ENCODE assay signal across 21 cellular contexts in the genomic region with DNA sequence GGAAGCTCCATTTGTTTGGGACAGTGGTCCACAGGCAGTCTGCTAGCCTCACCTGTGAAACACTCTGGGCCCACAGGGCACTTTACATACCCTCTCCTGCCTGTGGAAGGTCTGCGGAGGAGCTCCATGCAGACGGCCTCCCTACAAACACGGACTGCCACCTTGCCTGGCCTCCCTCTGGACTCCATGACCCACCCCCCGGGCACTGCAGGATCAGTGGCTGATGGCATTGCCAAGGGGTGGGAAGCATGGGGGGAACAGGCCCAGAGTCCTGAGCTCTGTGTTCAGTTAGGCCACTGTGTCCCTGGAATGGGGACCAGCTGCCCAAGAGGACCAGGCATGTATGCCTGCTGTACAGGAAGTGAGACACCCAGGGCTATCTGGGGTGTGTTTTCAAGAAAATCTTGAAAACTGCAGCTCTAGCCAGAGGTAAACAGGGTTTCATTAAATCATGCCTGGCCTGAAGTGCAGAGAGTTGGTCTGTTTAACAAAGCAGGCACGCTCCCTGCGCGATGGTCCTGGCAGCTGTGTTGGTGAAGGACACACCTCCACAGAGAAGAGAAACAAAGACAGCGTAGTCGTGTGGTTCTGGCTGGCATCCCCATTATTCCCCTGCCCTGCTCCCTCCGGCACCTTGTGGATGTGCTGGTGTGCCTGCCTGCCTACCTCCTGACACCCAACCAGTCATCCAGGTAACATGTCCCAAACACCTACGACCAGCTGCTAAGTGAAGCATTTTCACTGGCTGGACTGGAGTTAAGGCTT.
"Had no signal": no experiment of that assay in that cellular context is flagged by ENCODE, and none has a peak within 500 bp of the region (broad histone marks: within the 10 kb centered on the region; RNA-seq: fewer than 3 reads in every experiment).

No MANE protein-coding gene starts in this region.

- H3K27ac ChIP-seq: ascending aorta, gastrocnemius medialis, left lung, prostate gland, thyroid gland had no signal

- H3K27ac Mint-ChIP-seq: activated CD4-positive, alpha-beta memory T cell treated with anti-CD3 and anti-CD28 coated beads for 36 hours; T-helper 2 cell treated with Interferon-gamma antibody and Interleukin-4, amounts not matched to agents 5 μg/mL and 100 μg/mL, for 36 hours; WTC11 had no signal

- H3K9me3 ChIP-seq: ascending aorta, gastrocnemius medialis, left lung, prostate gland, thyroid gland had no signal

- H3K36me3 Mint-ChIP-seq: activated CD4-positive, alpha-beta memory T cell treated with anti-CD3 and anti-CD28 coated beads for 36 hours; WTC11 had no signal

- H3K4me3 ChIP-seq: ascending aorta, gastrocnemius medialis, left lung, prostate gland, thyroid gland had no signal

- H3K36me3 ChIP-seq: ascending aorta, gastrocnemius medialis, left lung, prostate gland, thyroid gland had no signal

- H3K4me1 ChIP-seq: ascending aorta, gastrocnemius medialis, left lung, prostate gland had no signal

- H3K9me3 Mint-ChIP-seq: activated CD4-positive, alpha-beta memory T cell treated with anti-CD3 and anti-CD28 coated beads for 36 hours; activated T-cell treated with anti-CD3 and anti-CD28 coated beads, Interleukin-2, amount 50 U/mL, for 4 hours; T-helper 2 cell treated with Interferon-gamma antibody and Interleukin-4, amounts not matched to agents 5 μg/mL and 100 μg/mL, for 36 hours; WTC11 had no signal

- DNase-seq: activated CD4-positive, alpha-beta memory T cell treated with anti-CD3 and anti-CD28 coated beads for 36 hours; activated CD4-positive, alpha-beta T cell treated with anti-CD3 and anti-CD28 coated beads for 4 hours; activated effector memory CD4-positive, alpha-beta T cell treated with Interleukin-2 at 50 U/mL for 16 hours; activated naive CD4-positive, alpha-beta T cell treated with anti-CD3 and anti-CD28 coated beads, Interleukin-2, amount 50 U/mL, for 16 hours; activated T-cell treated with anti-CD3 and anti-CD28 coated beads, Interleukin-2, amount 50 U/mL, for 4 hours; cortex of kidney; effector CD4-positive, alpha-beta T cell; gastrocnemius medialis; head of caudate nucleus; kidney; left lung; right cardiac atrium; stimulated activated CD4-positive, alpha-beta T cell treated with anti-CD3 and anti-CD28 coated beads, Interleukin-2, amount 100 ng/mL, for 24 hours; stimulated activated naive CD4-positive, alpha-beta T cell treated with Interleukin-2 at 50 U/mL for 16 hours; thyroid gland had no signal

- FAIRE-seq: kidney, TTC549 had no signal

- H3K4me3 Mint-ChIP-seq: activated CD4-positive, alpha-beta memory T cell treated with anti-CD3 and anti-CD28 coated beads for 36 hours; activated T-cell treated with anti-CD3 and anti-CD28 coated beads, Interleukin-2, amount 50 U/mL, for 4 hours; T-helper 2 cell treated with Interferon-gamma antibody and Interleukin-4, amounts not matched to agents 5 μg/mL and 100 μg/mL, for 36 hours; WTC11 had no signal

- H3K4me1 Mint-ChIP-seq: WTC11 had no signal

- H3K27me3 ChIP-seq: ascending aorta, gastrocnemius medialis, left lung, thyroid gland had no signal

- ATAC-seq: activated T-cell treated with anti-CD3 and anti-CD28 coated beads, Interleukin-2, amount 50 U/mL, for 4 hours; esophagus mucosa; gastrocnemius medialis; left lung; WTC11 had no signal
